In the genomic region with DNA sequence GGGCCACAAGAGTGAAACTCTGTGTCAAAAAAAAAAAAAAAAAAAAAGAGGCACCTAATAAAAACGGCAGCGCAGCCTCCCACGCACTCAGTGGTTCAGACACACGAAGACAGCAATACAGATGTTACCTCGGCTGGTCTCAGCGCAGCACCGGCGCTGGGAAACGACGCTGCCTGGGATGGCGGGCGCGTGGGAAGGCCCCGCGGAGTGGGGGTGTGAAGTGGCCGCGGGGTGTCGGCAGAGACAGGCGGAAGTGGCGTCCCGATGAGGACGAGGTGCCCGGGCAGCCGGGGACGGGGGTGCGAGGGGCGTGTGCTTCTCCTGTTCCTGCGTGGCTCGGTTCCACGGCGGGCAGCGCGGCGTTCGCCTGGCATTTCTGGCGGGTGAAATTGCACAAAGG, we compare ENCODE assay signal across 1 cellular context.
A peak's percentile ranks its signal among the peaks of the same experiment; 100 is the strongest.
TF ChIP-seq lines count a peak whose summit lies in the region.

No MANE protein-coding gene starts in this region.

TF ChIP-seq in K562, 482 proteins besides CTCF, POLR2A, EP300 and RAD21 (continued from another document):
- TF ChIP-seq, protein P1, sequence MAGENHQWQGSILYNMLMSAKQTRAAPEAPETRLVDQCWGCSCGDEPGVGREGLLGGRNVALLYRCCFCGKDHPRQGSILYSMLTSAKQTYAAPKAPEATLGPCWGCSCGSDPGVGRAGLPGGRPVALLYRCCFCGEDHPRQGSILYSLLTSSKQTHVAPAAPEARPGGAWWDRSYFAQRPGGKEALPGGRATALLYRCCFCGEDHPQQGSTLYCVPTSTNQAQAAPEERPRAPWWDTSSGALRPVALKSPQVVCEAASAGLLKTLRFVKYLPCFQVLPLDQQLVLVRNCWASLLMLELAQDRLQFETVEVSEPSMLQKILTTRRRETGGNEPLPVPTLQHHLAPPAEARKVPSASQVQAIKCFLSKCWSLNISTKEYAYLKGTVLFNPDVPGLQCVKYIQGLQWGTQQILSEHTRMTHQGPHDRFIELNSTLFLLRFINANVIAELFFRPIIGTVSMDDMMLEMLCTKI (IDR thresholded peaks at IDR 0.05; ENCODE audit: partially characterized antibody) = no peak
- TF ChIP-seq RBM14 (IDR thresholded peaks at IDR 0.05; ENCODE audit: borderline replicate concordance, insufficient read depth, low read depth, low read length) (no peak), EGR1 (conservative IDR thresholded peaks at IDR 0.05) (peak; percentile 69), DMBX1 (CRISPR knock-in tag; IDR thresholded peaks at IDR 0.05; ENCODE audit: borderline replicate concordance) (no peak), NR4A1 (CRISPR knock-in tag; IDR thresholded peaks at IDR 0.05) (no peak), NR4A1 (tag; IDR thresholded peaks at IDR 0.05) (no peak)
